ENCODE assay signal across 23 cellular contexts in genomic region chr7:140027866-140028265, GRCh38.
"Had no signal": no experiment of that assay in that cellular context is flagged by ENCODE, and none has a peak within 500 bp of the region (broad histone marks: within the 10 kb centered on the region; RNA-seq: fewer than 3 reads in every experiment).

No MANE protein-coding gene starts in this region.

- H3K4me1 Mint-ChIP-seq: activated naive CD8-positive, alpha-beta T cell treated with anti-CD3 and anti-CD28 coated beads, Interleukin-2, amount 50 U/mL, for 24 hours; endodermal cell had no signal

- H3K4me1 ChIP-seq: esophagus squamous epithelium, gastrocnemius medialis, pancreas, suprapubic skin had no signal

- DNase-seq: activated CD8-positive, alpha-beta memory T cell treated with anti-CD3 and anti-CD28 coated beads, Interleukin-2, amount 50 U/mL, for 4 hours; activated effector memory CD4-positive, alpha-beta T cell treated with anti-CD3 and anti-CD28 coated beads, Interleukin-2, amount 50 U/mL, for 16 hours; activated naive CD4-positive, alpha-beta T cell treated with anti-CD3 and anti-CD28 coated beads, Interleukin-2, amount 50 U/mL, for 16 hours; activated naive CD8-positive, alpha-beta T cell treated with anti-CD3 and anti-CD28 coated beads, Interleukin-2, amount 50 U/mL, for 24 hours; activated T-cell treated with anti-CD3 and anti-CD28 coated beads, Interleukin-2, amount 50 U/mL, for 48 hours; cerebellar nuclear complex; endodermal cell; esophagus squamous epithelium; gastrocnemius medialis; hippocampal formation; kidney glomerular epithelial cell; left ventricle myocardium superior; mammary epithelial cell; naive thymus-derived CD8-positive, alpha-beta T cell; pancreas; right cardiac atrium; stimulated activated CD4-positive, alpha-beta T cell treated with anti-CD3 and anti-CD28 coated beads, Interleukin-4, amount 100 ng/mL, for 24 hours; stomach had no signal

- H3K27ac Mint-ChIP-seq: activated naive CD8-positive, alpha-beta T cell treated with anti-CD3 and anti-CD28 coated beads, Interleukin-2, amount 50 U/mL, for 24 hours; endodermal cell; mesothelial cell of epicardium had no signal

- H3K36me3 ChIP-seq: gastrocnemius medialis had no signal

- H3K27me3 Mint-ChIP-seq: activated naive CD8-positive, alpha-beta T cell treated with anti-CD3 and anti-CD28 coated beads, Interleukin-2, amount 50 U/mL, for 24 hours; naive thymus-derived CD8-positive, alpha-beta T cell had no signal

- ATAC-seq: activated naive CD8-positive, alpha-beta T cell treated with anti-CD3 and anti-CD28 coated beads, Interleukin-2, amount 50 U/mL, for 24 hours; gastrocnemius medialis; left ventricle myocardium superior; naive thymus-derived CD8-positive, alpha-beta T cell; pancreas; right cardiac atrium had no signal

- H3K27ac ChIP-seq: coronary artery, esophagus squamous epithelium, gastrocnemius medialis, neutrophil, pancreas, stomach, suprapubic skin, tibial nerve had no signal

- H3K4me3 ChIP-seq: coronary artery, esophagus squamous epithelium, gastrocnemius medialis, pancreas, stomach, suprapubic skin, tibial nerve had no signal

- H3K9me3 Mint-ChIP-seq: activated naive CD8-positive, alpha-beta T cell treated with anti-CD3 and anti-CD28 coated beads, Interleukin-2, amount 50 U/mL, for 24 hours; endodermal cell; mesothelial cell of epicardium; naive thymus-derived CD8-positive, alpha-beta T cell had no signal

- H3K9me3 ChIP-seq: esophagus squamous epithelium, gastrocnemius medialis, neutrophil, pancreas, stomach, suprapubic skin, tibial nerve had no signal

- H3K4me3 Mint-ChIP-seq: activated naive CD8-positive, alpha-beta T cell treated with anti-CD3 and anti-CD28 coated beads, Interleukin-2, amount 50 U/mL, for 24 hours; endodermal cell; mesothelial cell of epicardium; naive thymus-derived CD8-positive, alpha-beta T cell had no signal

- H3K27me3 ChIP-seq: esophagus squamous epithelium, gastrocnemius medialis, neutrophil, pancreas, stomach, suprapubic skin, tibial nerve had no signal
